Comparison of ENCODE assay signal across 19 cellular contexts in the genomic region with DNA sequence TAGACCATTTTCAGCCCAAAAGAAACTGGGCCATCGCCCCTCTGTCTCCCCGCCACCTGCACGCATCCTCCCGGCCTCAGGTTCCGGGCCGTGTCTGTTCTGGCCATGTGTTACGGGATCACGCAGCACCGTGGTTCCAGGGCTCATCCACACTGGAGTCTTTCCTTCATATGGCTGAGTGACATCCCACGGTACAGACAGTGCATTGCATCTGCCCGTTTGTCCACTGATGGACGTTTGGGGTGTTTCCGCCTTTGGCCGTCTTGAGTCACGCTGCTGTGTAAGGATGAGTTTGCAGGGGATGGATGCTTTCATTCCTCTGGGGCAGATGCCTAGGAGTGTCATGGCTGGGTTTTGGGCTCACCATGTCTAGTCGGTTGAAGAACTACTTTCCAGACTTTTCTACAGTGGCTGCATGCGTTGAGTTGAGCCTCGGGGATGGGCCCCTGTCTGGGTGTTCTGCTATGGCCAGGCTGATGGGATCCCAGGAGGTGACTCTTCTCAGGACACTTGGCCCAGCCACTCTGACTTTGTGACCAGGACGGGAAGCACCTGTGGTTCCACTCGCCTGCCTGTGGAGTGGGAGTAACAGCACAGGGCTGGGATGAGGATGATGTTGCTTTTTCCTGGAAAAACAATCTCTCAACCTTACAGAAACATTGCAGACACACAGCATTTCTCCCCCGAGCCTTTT. TPM values are rescaled to one million over a fixed set of nuclear protein-coding genes. Genes with fewer than 3 reads are reported as not detected.
DNase-seq lines count a peak whose midpoint lies in the region; ATAC-seq lines count a peak whose summit lies in the region.
"Had no signal": no experiment of that assay in that cellular context is flagged by ENCODE, and none has a peak within 500 bp of the region (broad histone marks: within the 10 kb centered on the region; RNA-seq: fewer than 3 reads in every experiment).

No MANE protein-coding gene starts in this region.

- H3K4me3 Mint-ChIP-seq in naive thymus-derived CD4-positive, alpha-beta T cell = no peak overlapping the region
- H3K4me3 Mint-ChIP-seq: activated naive CD8-positive, alpha-beta T cell treated with anti-CD3 and anti-CD28 coated beads, Interleukin-2, amount 10 ng/mL, durations not matched to agents 7 days and 5 days; T-helper 1 cell treated with Interleukin-12 subunit alpha and Interleukin-12 subunit beta and Interleukin-4 antibody, amounts not matched to agents 30 μg/mL and 1 μg/mL, for 36 hours had no signal

- H3K36me3 Mint-ChIP-seq in naive thymus-derived CD4-positive, alpha-beta T cell = peaks cover 0 to 19% (median 0%) of the 10 kb centered on the region in 5 donors
- H3K36me3 Mint-ChIP-seq: activated naive CD8-positive, alpha-beta T cell treated with anti-CD3 and anti-CD28 coated beads, Interleukin-2, amount 10 ng/mL, durations not matched to agents 7 days and 5 days had no signal

- ATAC-seq in GM21723 (IDR thresholded peaks at IDR 0.05; ENCODE audit: unreplicated experiment) = peak; percentile 10
- ATAC-seq in naive thymus-derived CD4-positive, alpha-beta T cell = no peak

- POLR2A ChIA-PET in naive thymus-derived CD4-positive, alpha-beta T cell (lab: Charles Lee) = no interaction called here

- H3K36me3 ChIP-seq in SK-N-MC (ENCODE audit: insufficient read depth, low read length) (peaks cover 25% of the 10 kb centered on the region; the same call in 1 of the 2 replicates), SJCRH30 (peaks cover 27% of the 10 kb centered on the region)
- H3K36me3 ChIP-seq in naive thymus-derived CD4-positive, alpha-beta T cell (ENCODE audit: control insufficient read depth in 2 of 3, insufficient read depth in 3 of 3, low read length in 3 of 3) = peaks cover 0 to 44% (median 0%) of the 10 kb centered on the region in 3 experiments
- H3K36me3 ChIP-seq: ovary had no signal

- no peaks in the 10 kb centered on the region for H3K4me1 ChIP-seq in naive thymus-derived CD4-positive, alpha-beta T cell (ENCODE audit: control insufficient read depth in 2 of 2, insufficient read depth in 2 of 2, low read length in 2 of 2)
- H3K4me1 ChIP-seq in SJCRH30 = peaks cover 3% of the 10 kb centered on the region; the same call in 1 of the 2 replicates

- H3K9me3 ChIP-seq in SK-N-MC (ENCODE audit: low read depth, low read length) (no peaks in the 10 kb centered on the region), SJCRH30 (replicated peaks) (no peaks in the 10 kb centered on the region)
- H3K9me3 ChIP-seq in naive thymus-derived CD4-positive, alpha-beta T cell (ENCODE audit: control insufficient read depth in 2 of 3, low read length in 3 of 3) = no peaks in the 10 kb centered on the region
- H3K9me3 ChIP-seq: ovary had no signal

- no peak overlapping the region for H3K9ac ChIP-seq in SK-N-MC (ENCODE audit: insufficient read length)
- H3K9ac ChIP-seq: KMS-11 had no signal

- no peak overlapping the region for H3K4me3 ChIP-seq in SK-N-MC
- H3K4me3 ChIP-seq in naive thymus-derived CD4-positive, alpha-beta T cell (ENCODE audit: low read length) = no peak overlapping the region
- no peak overlapping the region for H3K4me3 ChIP-seq in SJCRH30
- H3K4me3 ChIP-seq: ovary, PC-9, smooth muscle cell had no signal

- intact Hi-C loops in naive thymus-derived CD4-positive, alpha-beta T cell (cut with micrococcal nuclease) = no loop called here

- H3K27me3 Mint-ChIP-seq in naive thymus-derived CD4-positive, alpha-beta T cell = no peaks in the 10 kb centered on the region
- H3K27me3 Mint-ChIP-seq: activated naive CD8-positive, alpha-beta T cell treated with anti-CD3 and anti-CD28 coated beads, Interleukin-2, amount 10 ng/mL, durations not matched to agents 7 days and 5 days had no signal

- CTCF ChIA-PET in naive thymus-derived CD4-positive, alpha-beta T cell (lab: Charles Lee) = no interaction called here

- H3K27me3 ChIP-seq in naive thymus-derived CD4-positive, alpha-beta T cell (ENCODE audit: control insufficient read depth in 2 of 2, insufficient read depth in 2 of 2, low read length in 2 of 2) = no peaks in the 10 kb centered on the region
- no peaks in the 10 kb centered on the region for H3K27me3 ChIP-seq in SJCRH30
- H3K27me3 ChIP-seq: ovary had no signal

- H3K27ac ChIP-seq in SK-N-MC (peak overlapping the region; percentile 64), SJCRH30 (no peak overlapping the region)
- H3K27ac ChIP-seq in naive thymus-derived CD4-positive, alpha-beta T cell (ENCODE audit: low read depth, low read length) = no peak overlapping the region
- H3K27ac ChIP-seq: ovary, PC-9 had no signal

- H3K4me1 Mint-ChIP-seq in naive thymus-derived CD4-positive, alpha-beta T cell = peaks cover 0 to 17% (median 5%) of the 10 kb centered on the region in 7 donors

- H3K27ac Mint-ChIP-seq in naive thymus-derived CD4-positive, alpha-beta T cell = peak overlapping the region in 5 of 9 donors; percentile 8 to 76 (median 58)
- H3K27ac Mint-ChIP-seq: activated naive CD8-positive, alpha-beta T cell treated with anti-CD3 and anti-CD28 coated beads, Interleukin-2, amount 10 ng/mL, durations not matched to agents 7 days and 5 days; T-helper 1 cell treated with Interleukin-12 subunit alpha and Interleukin-12 subunit beta and Interleukin-4 antibody, amounts not matched to agents 30 μg/mL and 1 μg/mL, for 36 hours had no signal

- H3K9me3 Mint-ChIP-seq in naive thymus-derived CD4-positive, alpha-beta T cell = no peaks in the 10 kb centered on the region
- H3K9me3 Mint-ChIP-seq: activated naive CD8-positive, alpha-beta T cell treated with anti-CD3 and anti-CD28 coated beads, Interleukin-2, amount 10 ng/mL, durations not matched to agents 7 days and 5 days; T-helper 1 cell treated with Interleukin-12 subunit alpha and Interleukin-12 subunit beta and Interleukin-4 antibody, amounts not matched to agents 30 μg/mL and 1 μg/mL, for 36 hours had no signal

- peak; percentile 57 for DNase-seq in activated effector memory CD4-positive, alpha-beta T cell treated with anti-CD3 and anti-CD28 coated beads, Interleukin-2, amount 50 U/mL, for 16 hours
- DNase-seq in activated effector memory CD4-positive, alpha-beta T cell treated with Interleukin-2 at 50 U/mL for 16 hours = no peak
- no peak for DNase-seq in SK-N-MC (ENCODE audit: low read depth, low spot score)
- DNase-seq in naive thymus-derived CD4-positive, alpha-beta T cell = no peak
- DNase-seq in SJCRH30 = no peak
- DNase-seq in activated gamma-delta T cell treated with Interleukin-2 at 50 U/mL for 16 hours = no peak
- no peak for DNase-seq in stimulated activated CD4-positive, alpha-beta T cell treated with anti-CD3 and anti-CD28 coated beads, Interleukin-2, amount 100 ng/mL, for 24 hours
- DNase-seq: activated CD4-positive, alpha-beta T cell treated with anti-CD3 and anti-CD28 coated beads, Interleukin-2, amount 50 U/mL, for 1 hour; activated naive CD8-positive, alpha-beta T cell treated with anti-CD3 and anti-CD28 coated beads, Interleukin-2, amount 10 ng/mL, durations not matched to agents 7 days and 5 days; midbrain; NCI-H146; NCI-H510A; ovary; PC-9; substantia nigra had no signal

RNA-seq across cellular contexts. Expression of gene RRP1, which starts 16.8 kb away (rescaled TPM):
- total RNA-seq in naive thymus-derived CD4-positive, alpha-beta T cell = 10 to 100 TPM; 24.2 to 33.1 (median 28.8) TPM
- polyA plus RNA-seq in naive thymus-derived CD4-positive, alpha-beta T cell = 10 to 100 TPM; 10.1 to 21.8 TPM
- 33.5 and 36.2 TPM in 2 replicates for total RNA-seq in SJCRH30 (2014; rRNA removed; shearing (Covaris generic))

RNA-seq across cellular contexts. Expression of gene CSTB, which starts 30.1 kb away (rescaled TPM):
- 10 to 100 TPM; 14.7 to 66.5 (median 36.6) TPM for total RNA-seq in naive thymus-derived CD4-positive, alpha-beta T cell
- polyA plus RNA-seq in naive thymus-derived CD4-positive, alpha-beta T cell = 10 to 100 TPM; 52.2 to 59.7 TPM
- 18.7 and 19.0 TPM in 2 replicates for total RNA-seq in SJCRH30 (2014; rRNA removed; shearing (Covaris generic))

RNA-seq across cellular contexts. Expression of gene AGPAT3, which starts 58.9 kb away (rescaled TPM):
- total RNA-seq in naive thymus-derived CD4-positive, alpha-beta T cell = 100 to 1,000 TPM in 1 of 5 experiments, 10 to 100 TPM in 4; 58.4 to 121 (median 69.0) TPM
- polyA plus RNA-seq in naive thymus-derived CD4-positive, alpha-beta T cell = 10 to 100 TPM; 11.4 to 16.1 TPM
- 16.4 and 18.3 TPM in 2 replicates for total RNA-seq in SJCRH30 (2014; rRNA removed; shearing (Covaris generic))
